10 cellular contexts compared by ENCODE assay signal in genomic region chr9:124859803-124860581, GRCh38. TPM values are rescaled to one million over a fixed set of nuclear protein-coding genes. Genes with fewer than 3 reads are reported as not detected.
DNase-seq lines count a peak whose midpoint lies in the region; ATAC-seq, FAIRE-seq and TF ChIP-seq lines count a peak whose summit lies in the region.
"Had no signal": no experiment of that assay in that cellular context is flagged by ENCODE, and none has a peak within 500 bp of the region (broad histone marks: within the 10 kb centered on the region; RNA-seq: fewer than 3 reads in every experiment).

No MANE protein-coding gene starts in this region.

- no peak for TF ChIP-seq EP300 in GM12878 (IDR thresholded peaks at IDR 0.05; ENCODE audit: borderline replicate concordance in 1 of 2, control insufficient read depth in 1 of 2, low read depth in 2 of 2, low read length in 2 of 2)

- CTCF ChIA-PET in GM12878 (lab: Yijun Ruan, JAX), result interaction anchor here (0.5 to 26.5 kb wide), 7 partner anchors 8 to 512 kb away, joined by 3 to 575 read pairs (median 4); partner anchors contain the start of genes NR6A1 and OLFML2A

- in situ Hi-C loops in GM12878 (cut with MboI), result loop anchor here (5.0 to 25.0 kb wide), 2 partner anchors 243 to 1948 kb away; partner anchors contain the start of genes RC3H2 and ZBTB6

- no peaks in the 10 kb centered on the region for H3K9me3 ChIP-seq in GM12878 (replicated peaks; ENCODE audit: control insufficient read depth, insufficient read depth, low read length)

- under 1% methylated on average over 10 of the region's 10 CpGs for WGBS in GM12878 (ENCODE audit: insufficient coverage, insufficient replicate concordance, low lambda C conversion rate, missing lambda C conversion rate)

- intact Hi-C loops in GM12878 (cut with micrococcal nuclease; ENCODE audit: unreplicated experiment), result loop anchor here (5.0 to 10.0 kb wide), 3 partner anchors 382 to 775 kb away; partner anchors contain the start of gene HSPA5

- BruUV-seq in GM12878 (replicated peaks; lab: Mats Ljungman, UMichigan), result no TSS peak

- no peak overlapping the region for H2AFZ ChIP-seq in GM12878 (ENCODE audit: control insufficient read depth, low read depth, low read length)

- H4K20me1 ChIP-seq in GM12878 (ENCODE audit: control insufficient read depth, insufficient read depth), result peaks cover 18% of the 10 kb centered on the region

- RAD21 ChIA-PET in GM12878 (lab: Charles Lee; ENCODE audit: unreplicated experiment), result interaction anchor here (1.5 to 4.1 kb wide), 3 partner anchors 10 to 87 kb away, joined by 3 to 29 read pairs (median 28); partner anchors contain the start of gene NR6A1

- TF ChIP-seq CTCF in AG10803 (conservative IDR thresholded peaks at IDR 0.05; ENCODE audit: low read length), result no peak
- no peak for TF ChIP-seq CTCF in GM12878 (IDR thresholded peaks at IDR 0.05 in 2 of 3, conservative IDR thresholded peaks at IDR 0.05 in 1 of 3; ENCODE audit: control insufficient read depth in 2 of 3, extremely low read depth in 1 of 3, insufficient read depth in 1 of 3, low read depth in 3 of 3, low read length in 3 of 3)
- no peak for TF ChIP-seq CTCF in mesothelial cell of epicardium (IDR thresholded peaks at IDR 0.05; ENCODE audit: unreplicated experiment)

- H3K4me3 ChIP-seq in AG10803 (ENCODE audit: low read length), result peak overlapping the region; percentile 89
- peak overlapping the region; percentile 95 for H3K4me3 ChIP-seq in GM12878

- peak; percentile 57 for FAIRE-seq in GM12878 (lab: Jason Lieb, UNC)

- peaks cover 13% of the 10 kb centered on the region for H3K4me1 ChIP-seq in GM12878 (ENCODE audit: control insufficient read depth, insufficient read depth, low read length)

- H3K36me3 Mint-ChIP-seq in IgD-negative memory B cell (no peaks in the 10 kb centered on the region), mesothelial cell of epicardium (peaks cover 6% of the 10 kb centered on the region)

- peak overlapping the region; percentile 54 to 94 (median 81) for H3K27ac Mint-ChIP-seq in IgD-negative memory B cell
- peak overlapping the region; percentile 87 for H3K27ac Mint-ChIP-seq in mesothelial cell of epicardium

- H3K36me3 ChIP-seq in GM12878 (ENCODE audit: control insufficient read depth in 2 of 2, insufficient read depth in 2 of 2, low read length in 1 of 2), result peaks cover 28 to 31% of the 10 kb centered on the region in 2 experiments; a peak in 3 of 4 replicates

- no peaks in the 10 kb centered on the region for H3K27me3 ChIP-seq in GM12878 (replicated peaks in 1 of 2; ENCODE audit: control insufficient read depth in 2 of 2, insufficient read depth in 2 of 2, low read length in 1 of 2)

- TF ChIP-seq RAD21 in GM12878 (IDR thresholded peaks at IDR 0.05; ENCODE audit: insufficient read depth, low read depth, low read length), result no peak

- POLR2A ChIA-PET in GM12878 (lab: Charles Lee), result interaction anchor here (0.7 to 3.9 kb wide), 4 partner anchors 12 to 90 kb away, joined by 3 to 92 read pairs (median 22); partner anchors contain the start of gene NR6A1

- peaks cover 40% of the 10 kb centered on the region for H3K79me2 ChIP-seq in GM12878 (ENCODE audit: control insufficient read depth, insufficient read depth, low read length)

- DNase-seq in AG10803 (ENCODE audit: low read depth) (no peak), GM12878 (ENCODE audit: low read depth, low spot score) (no peak), mesothelial cell of epicardium (ENCODE audit: low spot score in 2 of 2, unreplicated experiment in 2 of 2) (no peak), nucleus accumbens (lab: John Stamatoyannopoulos, UW) (no peak), NCI-H2081 (lab: John Stamatoyannopoulos, UW) (no peak), NCI-H2171 (lab: John Stamatoyannopoulos, UW) (no peak), HuH-7 (ENCODE audit: low spot score) (no peak)
- DNase-seq: NCI-H1694; stimulated activated CD4-positive, alpha-beta T cell treated with anti-CD3 and anti-CD28 coated beads, Interleukin-2, amount 100 ng/mL, for 48 hours had no signal

- peak overlapping the region; percentile 99 for H3K9ac ChIP-seq in GM12878 (ENCODE audit: control insufficient read depth, insufficient read depth, low read length)

- H3K27me3 Mint-ChIP-seq in IgD-negative memory B cell (no peaks in the 10 kb centered on the region), mesothelial cell of epicardium (ENCODE audit: low read depth) (no peaks in the 10 kb centered on the region)

- peak overlapping the region; percentile 83 for H3K27ac ChIP-seq in GM12878 (ENCODE audit: control insufficient read depth, insufficient read depth)

- ATAC-seq in GM12878, result no peak

- H3K9me3 Mint-ChIP-seq in IgD-negative memory B cell (no peaks in the 10 kb centered on the region), mesothelial cell of epicardium (no peaks in the 10 kb centered on the region)

- H3K4me2 ChIP-seq in GM12878 (ENCODE audit: control insufficient read depth, insufficient read depth), result peak overlapping the region; percentile 99

- SMC1A ChIA-PET in GM12878 (lab: Charles Lee; ENCODE audit: uncharacterized antibody, unreplicated experiment), result interaction anchor here (0.8 to 5.1 kb wide), 6 partner anchors 11 to 366 kb away, joined by 3 to 37 read pairs (median 4); partner anchors contain the start of gene NR6A1

- peak; percentile 53 for TF ChIP-seq POLR2A in GM12878 (IDR thresholded peaks at IDR 0.05; ENCODE audit: low read depth, low read length)

- H3K4me3 Mint-ChIP-seq in IgD-negative memory B cell (peak overlapping the region; percentile 96 to 99 (median 97)), mesothelial cell of epicardium (peak overlapping the region; percentile 94)

- H3K4me1 Mint-ChIP-seq in IgD-negative memory B cell, result peaks cover 14 to 29% (median 24%) of the 10 kb centered on the region in 3 donors
- peaks cover 27% of the 10 kb centered on the region for H3K4me1 Mint-ChIP-seq in mesothelial cell of epicardium

TF ChIP-seq in GM12878, 131 proteins besides CTCF, POLR2A, EP300 and RAD21 (continues in another document):
- TF ChIP-seq ZNF274 (IDR thresholded peaks at IDR 0.05; ENCODE audit: insufficient read depth, insufficient read length), result no peak

RNA-seq across cellular contexts. Expression of gene RPL35, which starts 1.8 kb away (rescaled TPM):
- 2,381 TPM for polyA plus RNA-seq in IgD-negative memory B cell
- 241 and 243 TPM in 2 replicates for total RNA-seq in GM12878 (2013; cell fraction: nucleolus; rRNA removed)
- 4,617 and 5,922 TPM in 2 replicates for total RNA-seq in GM12878 (2014; rRNA removed)
- 3,907 and 4,081 TPM in 2 replicates for total RNA-seq in GM12878 (2014; rRNA removed; fragmentation: Illumina TruSeq; extraction: Trizol)
- total RNA-seq in GM12878 (2021), result 2,572 and 2,695 TPM in 2 replicates
- polyA plus RNA-seq in GM12878 (2011; ENCODE audit: low read depth), result 8,256 TPM
- polyA plus RNA-seq in GM12878 (2011; rRNA removed), result 1,958 and 3,572 TPM in 2 replicates
- polyA plus RNA-seq in GM12878 (2011; cell fraction: cytosol; rRNA removed), result 3,518 and 4,273 TPM in 2 replicates
- 2,765 and 2,930 TPM in 2 replicates for polyA plus RNA-seq in GM12878 (2011; cell fraction: nucleus; rRNA removed)
- 4,228 and 5,722 TPM in 2 replicates for polyA plus RNA-seq in GM12878 (2012)
- 1,263 and 3,648 TPM in 2 replicates for polyA plus RNA-seq in GM12878 (2014; fragmentation: Illumina TruSeq; extraction: Trizol)
- 1,000 to 10,000 TPM; 5,281 to 6,300 TPM for polyA plus RNA-seq in GM12878 (2014; fragmentation: Nextera tagmentation; extraction: Ambion mirVana)
- polyA plus RNA-seq in GM12878 (2014; rRNA removed), result 5,524 and 8,197 TPM in 2 replicates
- polyA plus RNA-seq in GM12878 (2016; fragmentation: Nextera tagmentation; extraction: Ambion mirVana), result 1,000 to 10,000 TPM; 2,862 to 2,907 TPM
- 257 and 484 TPM in 2 replicates for polyA minus RNA-seq in GM12878 (2011; rRNA and poly(A)+ RNA removed)
- 235 and 251 TPM in 2 replicates for polyA minus RNA-seq in GM12878 (2011; cell fraction: cytosol; rRNA and poly(A)+ RNA removed)
- 161 and 224 TPM in 2 replicates for polyA minus RNA-seq in GM12878 (2011; cell fraction: nucleus; rRNA and poly(A)+ RNA removed)
- total RNA-seq in mesothelial cell of epicardium, result 1,103 to 1,148 TPM (median 1,111 TPM) in 3 replicates

RNA-seq across cellular contexts. Expression of gene ARPC5L, which starts 1.9 kb away (rescaled TPM):
- polyA plus RNA-seq in IgD-negative memory B cell (92.7 TPM), GM12878 (2011; rRNA removed) (110 and 123 TPM in 2 replicates), GM12878 (2014; fragmentation: Illumina TruSeq; extraction: Trizol) (89.6 and 105 TPM in 2 replicates), GM12878 (2014; fragmentation: Nextera tagmentation; extraction: Ambion mirVana) (100 to 1,000 TPM in 1 of 2 experiments, 10 to 100 TPM in 1; 42.3 to 121 TPM), GM12878 (2014; rRNA removed) (149 and 150 TPM in 2 replicates), GM12878 (2016; fragmentation: Nextera tagmentation; extraction: Ambion mirVana) (100 to 1,000 TPM; 179 to 207 TPM)
- total RNA-seq in GM12878 (2013; cell fraction: nucleolus; rRNA removed), result 19.5 and 22.2 TPM in 2 replicates
- total RNA-seq in GM12878 (2014; rRNA removed) (62.2 and 63.9 TPM in 2 replicates), GM12878 (2014; rRNA removed; fragmentation: Illumina TruSeq; extraction: Trizol) (84.4 and 90.1 TPM in 2 replicates), GM12878 (2021) (93.0 and 98.4 TPM in 2 replicates), mesothelial cell of epicardium (26.1 to 28.5 TPM (median 28.0 TPM) in 3 replicates)
- 99.7 TPM for polyA plus RNA-seq in GM12878 (2011; ENCODE audit: low read depth)
- polyA plus RNA-seq in GM12878 (2011; cell fraction: cytosol; rRNA removed), result 64.1 and 80.8 TPM in 2 replicates
- 44.1 and 61.9 TPM in 2 replicates for polyA plus RNA-seq in GM12878 (2011; cell fraction: nucleus; rRNA removed)
- 75.2 and 105 TPM in 2 replicates for polyA plus RNA-seq in GM12878 (2012)
- 34.7 and 36.9 TPM in 2 replicates for polyA minus RNA-seq in GM12878 (2011; rRNA and poly(A)+ RNA removed)
- 17.0 and 20.1 TPM in 2 replicates for polyA minus RNA-seq in GM12878 (2011; cell fraction: cytosol; rRNA and poly(A)+ RNA removed)
- polyA minus RNA-seq in GM12878 (2011; cell fraction: nucleus; rRNA and poly(A)+ RNA removed), result 10.4 and 23.5 TPM in 2 replicates

RNA-seq across cellular contexts. Expression of gene WDR38, which starts 6.7 kb away (rescaled TPM):
- polyA plus RNA-seq in IgD-negative memory B cell, result not detected
- not detected in 2 replicates for total RNA-seq in GM12878 (2013; cell fraction: nucleolus; rRNA removed)
- total RNA-seq in GM12878 (2014; rRNA removed), result not detected in 2 replicates
- not detected in 2 replicates for total RNA-seq in GM12878 (2014; rRNA removed; fragmentation: Illumina TruSeq; extraction: Trizol)
- total RNA-seq in GM12878 (2021), result not detected in 2 replicates
- not detected for polyA plus RNA-seq in GM12878 (2011; ENCODE audit: low read depth)
- polyA plus RNA-seq in GM12878 (2011; rRNA removed), result not detected in 2 replicates
- polyA plus RNA-seq in GM12878 (2011; cell fraction: cytosol; rRNA removed), result not detected in 2 replicates
- polyA plus RNA-seq in GM12878 (2011; cell fraction: nucleus; rRNA removed), result not detected in 2 replicates
- polyA plus RNA-seq in GM12878 (2012), result not detected in 2 replicates
- polyA plus RNA-seq in GM12878 (2014; fragmentation: Illumina TruSeq; extraction: Trizol), result not detected in 2 replicates
- not detected for polyA plus RNA-seq in GM12878 (2014; fragmentation: Nextera tagmentation; extraction: Ambion mirVana)
- not detected in 2 replicates for polyA plus RNA-seq in GM12878 (2014; rRNA removed)
- polyA plus RNA-seq in GM12878 (2016; fragmentation: Nextera tagmentation; extraction: Ambion mirVana), result not detected
- polyA minus RNA-seq in GM12878 (2011; rRNA and poly(A)+ RNA removed), result not detected in 2 replicates
- not detected in 2 replicates for polyA minus RNA-seq in GM12878 (2011; cell fraction: cytosol; rRNA and poly(A)+ RNA removed)
- not detected in 2 replicates for polyA minus RNA-seq in GM12878 (2011; cell fraction: nucleus; rRNA and poly(A)+ RNA removed)
- total RNA-seq in mesothelial cell of epicardium, result not detected in 3 replicates
